Comparison of ENCODE assay signal across 8 cellular contexts in genomic region chr9:131277673-131278420, GRCh38. TPM values are rescaled to one million over a fixed set of nuclear protein-coding genes. Genes with fewer than 3 reads are reported as not detected.
DNase-seq lines count a peak whose midpoint lies in the region; ATAC-seq and TF ChIP-seq lines count a peak whose summit lies in the region.

No MANE protein-coding gene starts in this region.

- peaks cover 14% of the 10 kb centered on the region for H3K27me3 Mint-ChIP-seq in activated T-helper 2 cell treated with anti-CD3 and anti-CD28 coated beads, Interferon-gamma antibody, Interleukin-2, Interleukin-4, amounts not matched to agents 10 μg/mL and 5 μg/mL and 100 μg/mL, durations not matched to agents 14 hours and 24 hours and 36 hours (ENCODE audit: low read depth)
- peaks cover 6 to 17% (median 13%) of the 10 kb centered on the region in 3 donors for H3K27me3 Mint-ChIP-seq in naive B cell

- peaks cover 21% of the 10 kb centered on the region for H3K4me1 Mint-ChIP-seq in activated T-helper 2 cell treated with anti-CD3 and anti-CD28 coated beads, Interferon-gamma antibody, Interleukin-2, Interleukin-4, amounts not matched to agents 10 μg/mL and 5 μg/mL and 100 μg/mL, durations not matched to agents 14 hours and 24 hours and 36 hours (ENCODE audit: low read depth)
- peaks cover 34 to 45% (median 44%) of the 10 kb centered on the region in 3 donors for H3K4me1 Mint-ChIP-seq in naive B cell

- H3K4me1 ChIP-seq in Karpas-422 (ENCODE audit: low read length) = peaks cover 27% of the 10 kb centered on the region
- H3K4me1 ChIP-seq in stomach smooth muscle (ENCODE audit: control insufficient read depth, insufficient read depth, low read length) = peaks cover 16% of the 10 kb centered on the region

- H3K4me3 Mint-ChIP-seq in activated T-helper 2 cell treated with anti-CD3 and anti-CD28 coated beads, Interferon-gamma antibody, Interleukin-2, Interleukin-4, amounts not matched to agents 10 μg/mL and 5 μg/mL and 100 μg/mL, durations not matched to agents 14 hours and 24 hours and 36 hours (ENCODE audit: low read depth) = peak overlapping the region; percentile 85
- H3K4me3 Mint-ChIP-seq in naive B cell = peak overlapping the region; percentile 81 to 95 (median 92)

- intact Hi-C loops in activated T-helper 2 cell treated with anti-CD3 and anti-CD28 coated beads, Interferon-gamma antibody, Interleukin-2, Interleukin-4, amounts not matched to agents 10 μg/mL and 5 μg/mL and 100 μg/mL, durations not matched to agents 14 hours and 24 hours and 36 hours (cut with micrococcal nuclease) = loop anchor here (5.0 to 10.0 kb wide), 3 partner anchors 151 to 1243 kb away; partner anchors contain the start of genes NUP214 and POMT1

- peak overlapping the region; percentile 57; the same call in 1 of the 2 replicates for H2AFZ ChIP-seq in Karpas-422 (ENCODE audit: low read length)

- H3K36me3 ChIP-seq in GM06990 (ENCODE audit: control insufficient read depth, insufficient read depth, low read length) (no peaks in the 10 kb centered on the region), Karpas-422 (ENCODE audit: insufficient read depth, low read length) (no peaks in the 10 kb centered on the region), stomach smooth muscle (ENCODE audit: control insufficient read depth in 2 of 2, insufficient read depth in 2 of 2, low read length in 2 of 2) (no peaks in the 10 kb centered on the region)

- peak overlapping the region; percentile 91 for H3K4me2 ChIP-seq in Karpas-422 (ENCODE audit: low read depth, low read length, poor library complexity, severe bottlenecking)

- DNase-seq in GM06990 (ENCODE audit: extremely low read depth, insufficient read length) (peak; percentile 66), Karpas-422 (peak; percentile 91), RKO (ENCODE audit: low spot score) (peak; percentile 89), fibroblast of mammary gland (ENCODE audit: low read depth) (peak; percentile 70), naive B cell (peak; percentile 55)
- DNase-seq in activated T-helper 2 cell treated with anti-CD3 and anti-CD28 coated beads, Interferon-gamma antibody, Interleukin-2, Interleukin-4, amounts not matched to agents 10 μg/mL and 5 μg/mL and 100 μg/mL, durations not matched to agents 14 hours and 24 hours and 36 hours (ENCODE audit: low spot score) = peak; percentile 67

- peaks cover 36% of the 10 kb centered on the region for H3K36me3 Mint-ChIP-seq in activated T-helper 2 cell treated with anti-CD3 and anti-CD28 coated beads, Interferon-gamma antibody, Interleukin-2, Interleukin-4, amounts not matched to agents 10 μg/mL and 5 μg/mL and 100 μg/mL, durations not matched to agents 14 hours and 24 hours and 36 hours (ENCODE audit: low read depth)
- peaks cover 4 to 8% of the 10 kb centered on the region in 2 donors for H3K36me3 Mint-ChIP-seq in naive B cell

- H3K9me3 Mint-ChIP-seq in activated T-helper 2 cell treated with anti-CD3 and anti-CD28 coated beads, Interferon-gamma antibody, Interleukin-2, Interleukin-4, amounts not matched to agents 10 μg/mL and 5 μg/mL and 100 μg/mL, durations not matched to agents 14 hours and 24 hours and 36 hours = no peaks in the 10 kb centered on the region
- H3K9me3 Mint-ChIP-seq in naive B cell = no peaks in the 10 kb centered on the region

- peak overlapping the region; percentile 75 for H3K4me3 ChIP-seq in GM06990 (replicated peaks; ENCODE audit: low read depth, low read length)
- peak overlapping the region; percentile 83 for H3K4me3 ChIP-seq in Karpas-422 (ENCODE audit: low read length)
- peak overlapping the region; percentile 27 for H3K4me3 ChIP-seq in fibroblast of mammary gland (ENCODE audit: control insufficient read depth, low read depth, low read length)
- H3K4me3 ChIP-seq in stomach smooth muscle (ENCODE audit: low read length in 2 of 2) = peak overlapping the region; percentile 12 to 64

- H3K27ac ChIP-seq in Karpas-422 (ENCODE audit: low read length) (0 out of 2 replicates have a peak overlapping the region, but pooled peaks have one; percentile 31), stomach smooth muscle (ENCODE audit: low read length) (no peak overlapping the region)

- no peaks in the 10 kb centered on the region for H4K20me1 ChIP-seq in Karpas-422 (ENCODE audit: insufficient read depth, low read depth, low read length)

- ATAC-seq in naive B cell (ENCODE audit: low read depth in 2 of 2) (peak; percentile 42 to 53), GM18498 (IDR thresholded peaks at IDR 0.05; ENCODE audit: unreplicated experiment) (no peak)

- H3K79me2 ChIP-seq in Karpas-422 (ENCODE audit: low read length) = peaks cover 37% of the 10 kb centered on the region

- H3K9ac ChIP-seq in Karpas-422 (ENCODE audit: low read length) = peak overlapping the region; percentile 90
- no peak overlapping the region for H3K9ac ChIP-seq in stomach smooth muscle (ENCODE audit: low read length in 2 of 2)

- H3K27me3 ChIP-seq in GM06990 (replicated peaks; ENCODE audit: control insufficient read depth, insufficient read depth, low read length) = no peaks in the 10 kb centered on the region; the same call in none of the 2 replicates
- H3K27me3 ChIP-seq in Karpas-422 (ENCODE audit: low read length) = no peaks in the 10 kb centered on the region
- peaks cover 42 to 43% of the 10 kb centered on the region in 2 donors for H3K27me3 ChIP-seq in stomach smooth muscle (ENCODE audit: control insufficient read depth in 1 of 2, insufficient read depth in 2 of 2, low read length in 2 of 2)

- H3K9me3 ChIP-seq in Karpas-422 (ENCODE audit: low read length) (no peaks in the 10 kb centered on the region), stomach smooth muscle (ENCODE audit: control insufficient read depth in 2 of 2, low read length in 2 of 2) (no peaks in the 10 kb centered on the region)

- TF ChIP-seq CTCF in GM06990 (IDR thresholded peaks at IDR 0.05; ENCODE audit: insufficient read depth, low read length, poor library complexity, severe bottlenecking) (no peak), fibroblast of mammary gland (conservative IDR thresholded peaks at IDR 0.05; ENCODE audit: control insufficient read depth, insufficient read depth, low read depth, low read length) (no peak)

- H3K27ac Mint-ChIP-seq in activated T-helper 2 cell treated with anti-CD3 and anti-CD28 coated beads, Interferon-gamma antibody, Interleukin-2, Interleukin-4, amounts not matched to agents 10 μg/mL and 5 μg/mL and 100 μg/mL, durations not matched to agents 14 hours and 24 hours and 36 hours = peak overlapping the region; percentile 91
- H3K27ac Mint-ChIP-seq in naive B cell = peak overlapping the region; percentile 78 to 96 (median 88)

- no peaks in the 10 kb centered on the region for H3K9me2 ChIP-seq in Karpas-422 (replicated peaks; ENCODE audit: insufficient read depth, low read length)

RNA-seq across cellular contexts. Expression of gene FAM78A, which starts 1.5 kb away (rescaled TPM):
- total RNA-seq in Karpas-422 (2014; rRNA removed; shearing (Covaris generic); ENCODE audit: low replicate concordance) = 31.6 and 43.9 TPM in 2 replicates
- 55.3 and 55.5 TPM in 2 replicates for total RNA-seq in activated T-helper 2 cell treated with anti-CD3 and anti-CD28 coated beads, Interferon-gamma antibody, Interleukin-2, Interleukin-4, amounts not matched to agents 10 μg/mL and 5 μg/mL and 100 μg/mL, durations not matched to agents 14 hours and 24 hours and 36 hours
- 10 to 100 TPM in 4 of 6 donors, 1 to 10 TPM in 2; 5.2 to 18.3 (median 11.6) TPM for polyA plus RNA-seq in naive B cell (ENCODE audit: low read depth in 6 of 6)

RNA-seq across cellular contexts. Expression of gene PLPP7, which starts 11.7 kb away (rescaled TPM):
- total RNA-seq in Karpas-422 (2014; rRNA removed; shearing (Covaris generic); ENCODE audit: low replicate concordance) = not detected in 2 replicates
- total RNA-seq in activated T-helper 2 cell treated with anti-CD3 and anti-CD28 coated beads, Interferon-gamma antibody, Interleukin-2, Interleukin-4, amounts not matched to agents 10 μg/mL and 5 μg/mL and 100 μg/mL, durations not matched to agents 14 hours and 24 hours and 36 hours = 0.21 TPM in 1 of 2 replicates, not detected in the other
- 1 to 10 TPM in 3 of 6 donors, under 1 TPM in 2, not detected in 1; 0.78 to 2.0 (median 1.2) TPM for polyA plus RNA-seq in naive B cell (ENCODE audit: low read depth in 6 of 6)

Comparison
In these comparisons a context has a peak if more than half of its experiments do, and no peak if none do; other contexts are left out.
1. H3K4me3 ChIP-seq: peak in every context shown above with its lines; median percentile 83 in Karpas-422; 75 in GM06990; 38 in stomach smooth muscle; 27 in fibroblast of mammary gland.